In the genomic region with DNA sequence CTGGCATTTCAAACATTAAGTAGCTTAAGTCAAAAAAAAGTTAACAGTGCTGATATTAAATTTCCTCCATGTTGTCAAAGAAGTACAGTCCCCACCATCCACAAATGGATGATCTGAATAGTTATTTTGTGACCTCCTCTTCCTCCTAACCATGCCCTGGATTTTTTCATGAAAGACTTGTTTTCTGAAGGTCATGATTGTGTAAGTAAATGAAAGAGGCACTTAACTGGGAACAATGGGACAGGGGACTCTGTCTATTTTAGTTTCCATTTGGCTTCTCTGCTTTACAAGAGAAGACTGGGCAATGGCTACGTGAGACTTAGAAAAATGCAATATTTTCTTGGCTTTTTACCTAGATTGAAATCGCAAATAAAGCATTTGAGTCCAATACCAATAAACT, we compare ENCODE assay signal across 27 cellular contexts. TPM values are rescaled to one million over a fixed set of nuclear protein-coding genes. Genes with fewer than 3 reads are reported as not detected.
"Had no signal": no experiment of that assay in that cellular context is flagged by ENCODE, and none has a peak within 500 bp of the region (broad histone marks: within the 10 kb centered on the region; RNA-seq: fewer than 3 reads in every experiment).

No MANE protein-coding gene starts in this region.

- H3K9me3 Mint-ChIP-seq: activated CD4-positive, alpha-beta memory T cell treated with anti-CD3 and anti-CD28 coated beads, Interleukin-2, amount 10 ng/mL, durations not matched to agents 7 days and 5 days; activated CD4-positive, alpha-beta T cell treated with anti-CD3 and anti-CD28 coated beads, Interleukin-2, amount 10 ng/mL, durations not matched to agents 7 days and 5 days; activated naive CD4-positive, alpha-beta T cell treated with anti-CD3 and anti-CD28 coated beads, Interleukin-2, amount 10 ng/mL, durations not matched to agents 7 days and 5 days; activated naive CD4-positive, alpha-beta T cell treated with anti-CD3 and anti-CD28 coated beads, Interleukin-2, amount 50 U/mL, for 72 hours; activated naive CD8-positive, alpha-beta T cell treated with anti-CD3 and anti-CD28 coated beads, Interleukin-2, amount 10 ng/mL, durations not matched to agents 7 days and 5 days; activated T-cell treated with anti-CD3 and anti-CD28 coated beads, Interleukin-2, amount 50 U/mL, for 24 hours; activated T-cell treated with anti-CD3 and anti-CD28 coated beads, Interleukin-2, amount 50 U/mL, for 72 hours had no signal

- H3K4me3 Mint-ChIP-seq: activated CD4-positive, alpha-beta memory T cell treated with anti-CD3 and anti-CD28 coated beads, Interleukin-2, amount 10 ng/mL, durations not matched to agents 7 days and 5 days; activated CD4-positive, alpha-beta T cell treated with anti-CD3 and anti-CD28 coated beads, Interleukin-2, amount 10 ng/mL, durations not matched to agents 7 days and 5 days; activated naive CD4-positive, alpha-beta T cell treated with anti-CD3 and anti-CD28 coated beads, Interleukin-2, amount 10 ng/mL, durations not matched to agents 7 days and 5 days; activated naive CD8-positive, alpha-beta T cell treated with anti-CD3 and anti-CD28 coated beads, Interleukin-2, amount 10 ng/mL, durations not matched to agents 7 days and 5 days; activated T-cell treated with anti-CD3 and anti-CD28 coated beads, Interleukin-2, amount 50 U/mL, for 24 hours; activated T-cell treated with anti-CD3 and anti-CD28 coated beads, Interleukin-2, amount 50 U/mL, for 72 hours; brain; endodermal cell had no signal

- H3K4me1 Mint-ChIP-seq: activated naive CD4-positive, alpha-beta T cell treated with anti-CD3 and anti-CD28 coated beads, Interleukin-2, amount 10 ng/mL, durations not matched to agents 7 days and 5 days; activated naive CD8-positive, alpha-beta T cell treated with anti-CD3 and anti-CD28 coated beads, Interleukin-2, amount 10 ng/mL, durations not matched to agents 7 days and 5 days; brain; endodermal cell had no signal

- H3K27ac Mint-ChIP-seq: activated CD4-positive, alpha-beta memory T cell treated with anti-CD3 and anti-CD28 coated beads, Interleukin-2, amount 10 ng/mL, durations not matched to agents 7 days and 5 days; activated CD4-positive, alpha-beta T cell treated with anti-CD3 and anti-CD28 coated beads, Interleukin-2, amount 10 ng/mL, durations not matched to agents 7 days and 5 days; activated naive CD4-positive, alpha-beta T cell treated with anti-CD3 and anti-CD28 coated beads, Interleukin-2, amount 10 ng/mL, durations not matched to agents 7 days and 5 days; activated naive CD8-positive, alpha-beta T cell treated with anti-CD3 and anti-CD28 coated beads, Interleukin-2, amount 10 ng/mL, durations not matched to agents 7 days and 5 days; activated T-cell treated with anti-CD3 and anti-CD28 coated beads, Interleukin-2, amount 50 U/mL, for 24 hours; activated T-cell treated with anti-CD3 and anti-CD28 coated beads, Interleukin-2, amount 50 U/mL, for 72 hours; brain; endodermal cell had no signal

- H3K27me3 Mint-ChIP-seq: activated CD4-positive, alpha-beta memory T cell treated with anti-CD3 and anti-CD28 coated beads, Interleukin-2, amount 10 ng/mL, durations not matched to agents 7 days and 5 days; activated CD4-positive, alpha-beta T cell treated with anti-CD3 and anti-CD28 coated beads, Interleukin-2, amount 10 ng/mL, durations not matched to agents 7 days and 5 days; activated naive CD4-positive, alpha-beta T cell treated with anti-CD3 and anti-CD28 coated beads, Interleukin-2, amount 10 ng/mL, durations not matched to agents 7 days and 5 days; activated naive CD8-positive, alpha-beta T cell treated with anti-CD3 and anti-CD28 coated beads, Interleukin-2, amount 10 ng/mL, durations not matched to agents 7 days and 5 days; activated T-cell treated with anti-CD3 and anti-CD28 coated beads, Interleukin-2, amount 50 U/mL, for 24 hours had no signal

- ATAC-seq: activated naive CD4-positive, alpha-beta T cell treated with anti-CD3 and anti-CD28 coated beads, Interleukin-2, amount 50 U/mL, for 72 hours; activated T-cell treated with anti-CD3 and anti-CD28 coated beads, Interleukin-2, amount 50 U/mL, for 72 hours; esophagus mucosa had no signal

- DNase-seq: activated CD4-positive, alpha-beta memory T cell treated with anti-CD3 and anti-CD28 coated beads, Interleukin-2, amount 10 ng/mL, durations not matched to agents 7 days and 5 days; activated CD4-positive, alpha-beta T cell treated with anti-CD3 and anti-CD28 coated beads for 1 hour; activated CD4-positive, alpha-beta T cell treated with anti-CD3 and anti-CD28 coated beads for 4 hours; activated CD4-positive, alpha-beta T cell treated with anti-CD3 and anti-CD28 coated beads, Interleukin-2, amount 10 ng/mL, durations not matched to agents 7 days and 5 days; activated CD4-positive, alpha-beta T cell treated with anti-CD3 and anti-CD28 coated beads, Interleukin-2, amount 50 U/mL, for 4 hours; activated CD8-positive, alpha-beta memory T cell treated with anti-CD3 and anti-CD28 coated beads, Interleukin-2, amount 50 U/mL, for 48 hours; activated gamma-delta T cell; activated naive CD4-positive, alpha-beta T cell; activated naive CD4-positive, alpha-beta T cell treated with anti-CD3 and anti-CD28 coated beads, Interleukin-2, amount 10 ng/mL, durations not matched to agents 7 days and 5 days; activated naive CD8-positive, alpha-beta T cell treated with anti-CD3 and anti-CD28 coated beads, Interleukin-2, amount 10 ng/mL, durations not matched to agents 7 days and 5 days; activated T-cell treated with anti-CD3 and anti-CD28 coated beads for 4 hours; activated T-cell treated with anti-CD3 and anti-CD28 coated beads, Interleukin-2, amount 50 U/mL, for 24 hours; activated T-cell treated with anti-CD3 and anti-CD28 coated beads, Interleukin-2, amount 50 U/mL, for 72 hours; central memory CD4-positive, alpha-beta T cell; cerebellar nuclear complex; colonic mucosa; effector memory CD4-positive, alpha-beta T cell; endodermal cell; foreskin fibroblast; head of caudate nucleus; T-helper 1 cell; T-helper 2 cell had no signal

- H3K9me3 ChIP-seq: ascending aorta, breast epithelium, colonic mucosa had no signal

RNA-seq across cellular contexts. Expression of gene MREG, which starts 36.1 kb away (rescaled TPM):
- total RNA-seq: ascending aorta had no signal
